In genomic region chr16:76656951-76657498, GRCh38 we compare ENCODE assay signal across 16 cellular contexts.
DNase-seq lines count a peak whose midpoint lies in the region; TF ChIP-seq lines count a peak whose summit lies in the region.
"Had no signal": no experiment of that assay in that cellular context is flagged by ENCODE, and none has a peak within 500 bp of the region (broad histone marks: within the 10 kb centered on the region; RNA-seq: fewer than 3 reads in every experiment).

No MANE protein-coding gene starts in this region.

- DNase-seq in NCI-H82 (lab: John Stamatoyannopoulos, UW) = peak; percentile 7
- no peak for DNase-seq in NCI-H82 treated with DMSO at 0.1 percent for 48 hours (lab: John Stamatoyannopoulos, UW; ENCODE audit: unreplicated experiment)
- DNase-seq in NCI-H69 (lab: John Stamatoyannopoulos, UW) = peak; percentile 18
- DNase-seq in glutamatergic neuron = no peak
- no peak for DNase-seq in activated T-helper 1 cell treated with anti-CD3 and anti-CD28 coated beads, Interleukin-12 subunit alpha, Interleukin-12 subunit beta, Interleukin-2, Interleukin-4 antibody, amounts not matched to agents 30 ng/mL and 10 ng/mL and 1 ng/mL, durations not matched to agents 14 hours and 24 hours and 36 hours (ENCODE audit: low spot score)
- no peak for DNase-seq in AG20443 (ENCODE audit: low spot score)
- DNase-seq in NOMO-1 (lab: John Stamatoyannopoulos, UW; ENCODE audit: unreplicated experiment in 2 of 2) = no peak
- DNase-seq: 8988T; Caco-2; CD8-positive, alpha-beta memory T cell; DND-41; GF-D8; GOT3; H9 had no signal

- peak overlapping the region; percentile 22 for H3K4me2 ChIP-seq in BLaER1

- H3K27ac Mint-ChIP-seq in glutamatergic neuron (ENCODE audit: unreplicated experiment) = peak overlapping the region; percentile 41
- no peak overlapping the region for H3K27ac Mint-ChIP-seq in activated T-helper 1 cell treated with anti-CD3 and anti-CD28 coated beads, Interleukin-12 subunit alpha, Interleukin-12 subunit beta, Interleukin-2, Interleukin-4 antibody, amounts not matched to agents 30 ng/mL and 10 ng/mL and 1 ng/mL, durations not matched to agents 14 hours and 24 hours and 36 hours
- H3K27ac Mint-ChIP-seq: CD14-positive monocyte; CD8-positive, alpha-beta memory T cell; H9 had no signal

- no peak overlapping the region for H3K9ac ChIP-seq in BLaER1

- peaks cover 12% of the 10 kb centered on the region for H3K4me1 ChIP-seq in BLaER1
- H3K4me1 ChIP-seq: Caco-2 had no signal

- H3K27me3 Mint-ChIP-seq in glutamatergic neuron (ENCODE audit: unreplicated experiment) = peaks cover 5% of the 10 kb centered on the region
- no peaks in the 10 kb centered on the region for H3K27me3 Mint-ChIP-seq in activated T-helper 1 cell treated with anti-CD3 and anti-CD28 coated beads, Interleukin-12 subunit alpha, Interleukin-12 subunit beta, Interleukin-2, Interleukin-4 antibody, amounts not matched to agents 30 ng/mL and 10 ng/mL and 1 ng/mL, durations not matched to agents 14 hours and 24 hours and 36 hours (ENCODE audit: insufficient read depth)
- H3K27me3 Mint-ChIP-seq: CD8-positive, alpha-beta memory T cell had no signal

- peaks cover 14% of the 10 kb centered on the region for H3K4me1 Mint-ChIP-seq in glutamatergic neuron (ENCODE audit: low read depth, unreplicated experiment)
- H3K4me1 Mint-ChIP-seq in activated T-helper 1 cell treated with anti-CD3 and anti-CD28 coated beads, Interleukin-12 subunit alpha, Interleukin-12 subunit beta, Interleukin-2, Interleukin-4 antibody, amounts not matched to agents 30 ng/mL and 10 ng/mL and 1 ng/mL, durations not matched to agents 14 hours and 24 hours and 36 hours (ENCODE audit: low read depth) = no peaks in the 10 kb centered on the region
- H3K4me1 Mint-ChIP-seq: CD14-positive monocyte; CD8-positive, alpha-beta memory T cell; H9 had no signal

- no peak overlapping the region for H3K4me3 ChIP-seq in BLaER1

- H3K36me3 Mint-ChIP-seq in glutamatergic neuron (ENCODE audit: unreplicated experiment) = no peaks in the 10 kb centered on the region
- no peaks in the 10 kb centered on the region for H3K36me3 Mint-ChIP-seq in activated T-helper 1 cell treated with anti-CD3 and anti-CD28 coated beads, Interleukin-12 subunit alpha, Interleukin-12 subunit beta, Interleukin-2, Interleukin-4 antibody, amounts not matched to agents 30 ng/mL and 10 ng/mL and 1 ng/mL, durations not matched to agents 14 hours and 24 hours and 36 hours (ENCODE audit: low read depth)
- H3K36me3 Mint-ChIP-seq: CD14-positive monocyte; CD8-positive, alpha-beta memory T cell had no signal

- intact Hi-C loops in activated T-helper 1 cell treated with anti-CD3 and anti-CD28 coated beads, Interleukin-12 subunit alpha, Interleukin-12 subunit beta, Interleukin-2, Interleukin-4 antibody, amounts not matched to agents 30 ng/mL and 10 ng/mL and 1 ng/mL, durations not matched to agents 14 hours and 24 hours and 36 hours (cut with micrococcal nuclease) = no loop called here

- H4K20me1 ChIP-seq in BLaER1 = no peaks in the 10 kb centered on the region

- H3K27me3 ChIP-seq in BLaER1 = no peaks in the 10 kb centered on the region

- H3K27ac ChIP-seq in BLaER1 = no peak overlapping the region

- H3K36me3 ChIP-seq in BLaER1 = no peaks in the 10 kb centered on the region

- peaks cover 2% of the 10 kb centered on the region for H3K9me3 Mint-ChIP-seq in glutamatergic neuron (ENCODE audit: unreplicated experiment)
- no peaks in the 10 kb centered on the region for H3K9me3 Mint-ChIP-seq in activated T-helper 1 cell treated with anti-CD3 and anti-CD28 coated beads, Interleukin-12 subunit alpha, Interleukin-12 subunit beta, Interleukin-2, Interleukin-4 antibody, amounts not matched to agents 30 ng/mL and 10 ng/mL and 1 ng/mL, durations not matched to agents 14 hours and 24 hours and 36 hours
- H3K9me3 Mint-ChIP-seq: CD14-positive monocyte, H9 had no signal

- H3K4me3 Mint-ChIP-seq in glutamatergic neuron (ENCODE audit: unreplicated experiment) = no peak overlapping the region
- no peak overlapping the region for H3K4me3 Mint-ChIP-seq in activated T-helper 1 cell treated with anti-CD3 and anti-CD28 coated beads, Interleukin-12 subunit alpha, Interleukin-12 subunit beta, Interleukin-2, Interleukin-4 antibody, amounts not matched to agents 30 ng/mL and 10 ng/mL and 1 ng/mL, durations not matched to agents 14 hours and 24 hours and 36 hours
- H3K4me3 Mint-ChIP-seq: CD14-positive monocyte; CD8-positive, alpha-beta memory T cell; H9 had no signal

- no peak for TF ChIP-seq CTCF in glutamatergic neuron (IDR thresholded peaks at IDR 0.05; ENCODE audit: partially characterized antibody, unreplicated experiment)

- no peaks in the 10 kb centered on the region for H3K9me3 ChIP-seq in BLaER1
- H3K9me3 ChIP-seq: Caco-2 had no signal

Comparison
In these comparisons a context has a peak if more than half of its experiments do, and no peak if none do; other contexts are left out.
1. DNase-seq: peak in NCI-H82 (single experiment) and NCI-H69 (single experiment); none in NCI-H82 treated with DMSO at 0.1 percent for 48 hours (single experiment), glutamatergic neuron (single experiment), activated T-helper 1 cell treated with anti-CD3 and anti-CD28 coated beads, Interleukin-12 subunit alpha, Interleukin-12 subunit beta, Interleukin-2, Interleukin-4 antibody, amounts not matched to agents 30 ng/mL and 10 ng/mL and 1 ng/mL, durations not matched to agents 14 hours and 24 hours and 36 hours (single experiment), AG20443 (single experiment) and NOMO-1 (0 of 2).